Comparison of ENCODE assay signal across 14 cellular contexts in genomic region chr11:72836111-72836510, GRCh38. TPM values are rescaled to one million over a fixed set of nuclear protein-coding genes. Genes with fewer than 3 reads are reported as not detected.
A peak's percentile ranks its signal among the peaks of the same experiment; 100 is the strongest.
DNase-seq lines count a peak whose midpoint lies in the region; ATAC-seq and TF ChIP-seq lines count a peak whose summit lies in the region.
"Had no signal": no experiment of that assay in that cellular context is flagged by ENCODE, and none has a peak within 500 bp of the region (broad histone marks: within the 10 kb centered on the region; RNA-seq: fewer than 3 reads in every experiment).

No MANE protein-coding gene starts in this region.

- DNase-seq in T-helper 1 cell (no peak), dermis blood vessel endothelial cell (peak; percentile 55), lower lobe of right lung (peak; percentile 54), testis (no peak), AG08395 (ENCODE audit: low spot score) (no peak), cortex of kidney (lab: John Stamatoyannopoulos, UW) (no peak)
- DNase-seq: activated gamma-delta T cell treated with Interleukin-2 at 50 U/mL for 16 hours; NCI-H1436 treated with DMSO at 0.1 percent for 48 hours; stimulated activated CD4-positive, alpha-beta T cell treated with anti-CD3 and anti-CD28 coated beads, Interleukin-4, amount 100 ng/mL, for 24 hours; WERI-Rb-1 had no signal

- no peak overlapping the region for H3K4me3 Mint-ChIP-seq in T-helper 1 cell treated with Interleukin-12 subunit alpha and Interleukin-12 subunit beta and Interleukin-4 antibody, amounts not matched to agents 30 μg/mL and 1 μg/mL, for 36 hours
- H3K4me3 Mint-ChIP-seq: neural crest cell, type B pancreatic cell had no signal

- H3K4me1 ChIP-seq in lower lobe of right lung (peaks cover 47% of the 10 kb centered on the region), testis (peaks cover 54% of the 10 kb centered on the region)

- ATAC-seq in lower lobe of right lung (peak; percentile 7 to 11), GM19395 (IDR thresholded peaks at IDR 0.05; ENCODE audit: unreplicated experiment) (no peak)

- H3K9me3 ChIP-seq in lower lobe of right lung (no peaks in the 10 kb centered on the region), testis (no peaks in the 10 kb centered on the region)

- no peaks in the 10 kb centered on the region for H3K27me3 ChIP-seq in lower lobe of right lung (ENCODE audit: low read depth)
- H3K27me3 ChIP-seq in testis, result no peaks in the 10 kb centered on the region

- peaks cover 39% of the 10 kb centered on the region for H3K36me3 ChIP-seq in lower lobe of right lung
- H3K36me3 ChIP-seq in testis (ENCODE audit: low read depth, missing control alignments), result no peaks in the 10 kb centered on the region

- H3K9me3 Mint-ChIP-seq in T-helper 1 cell treated with Interleukin-12 subunit alpha and Interleukin-12 subunit beta and Interleukin-4 antibody, amounts not matched to agents 30 μg/mL and 1 μg/mL, for 36 hours, result no peaks in the 10 kb centered on the region
- H3K9me3 Mint-ChIP-seq: neural crest cell, type B pancreatic cell had no signal

- WGBS in testis, 2 donors, result 34 to 55% methylated on average over 4 of the region's 4 CpGs

- no peak overlapping the region for H3K4me3 ChIP-seq in lower lobe of right lung
- no peak overlapping the region for H3K4me3 ChIP-seq in testis

- peaks cover 43% of the 10 kb centered on the region for H3K36me3 Mint-ChIP-seq in T-helper 1 cell treated with Interleukin-12 subunit alpha and Interleukin-12 subunit beta and Interleukin-4 antibody, amounts not matched to agents 30 μg/mL and 1 μg/mL, for 36 hours (ENCODE audit: low read depth)

- no peak for TF ChIP-seq POLR2A in testis (IDR thresholded peaks at IDR 0.05)

- peak overlapping the region; percentile 31 for H3K27ac Mint-ChIP-seq in T-helper 1 cell treated with Interleukin-12 subunit alpha and Interleukin-12 subunit beta and Interleukin-4 antibody, amounts not matched to agents 30 μg/mL and 1 μg/mL, for 36 hours
- H3K27ac Mint-ChIP-seq: type B pancreatic cell had no signal

- peaks cover 29% of the 10 kb centered on the region for H3K4me1 Mint-ChIP-seq in T-helper 1 cell treated with Interleukin-12 subunit alpha and Interleukin-12 subunit beta and Interleukin-4 antibody, amounts not matched to agents 30 μg/mL and 1 μg/mL, for 36 hours (ENCODE audit: low read depth)

- H3K27me3 Mint-ChIP-seq in T-helper 1 cell treated with Interleukin-12 subunit alpha and Interleukin-12 subunit beta and Interleukin-4 antibody, amounts not matched to agents 30 μg/mL and 1 μg/mL, for 36 hours (ENCODE audit: low read depth), result no peaks in the 10 kb centered on the region
- H3K27me3 Mint-ChIP-seq: type B pancreatic cell had no signal

- TF ChIP-seq CTCF in lower lobe of right lung (IDR thresholded peaks at IDR 0.05) (no peak), testis (IDR thresholded peaks at IDR 0.05) (no peak)

- intact Hi-C loops in lower lobe of right lung (cut with DNase I) (loop anchor here (10.0 kb wide), 1 partner anchor 339 kb away; no protein-coding TSS in a partner anchor), testis (cut with DNase I; ENCODE audit: low total_unique reads) (no loop called here)

- peak overlapping the region; percentile 81 for H3K27ac ChIP-seq in lower lobe of right lung
- peak overlapping the region; percentile 59 to 86 for H3K27ac ChIP-seq in testis
- H3K27ac ChIP-seq: WERI-Rb-1 had no signal

RNA-seq across cellular contexts. Expression of gene ATG16L2, which starts 21.9 kb away (rescaled TPM):
- 6.5 and 22.1 TPM in 2 replicates for total RNA-seq in dermis blood vessel endothelial cell
- total RNA-seq in lower lobe of right lung, result 104 TPM
- total RNA-seq in testis, result 10 to 100 TPM; 33.8 to 39.5 TPM
- polyA plus RNA-seq in testis (ENCODE audit: insufficient read depth, low read depth, low replicate concordance), result 16.2 TPM

RNA-seq across cellular contexts. Expression of gene STARD10, which starts 42.3 kb away (rescaled TPM):
- total RNA-seq in dermis blood vessel endothelial cell (35.7 and 60.4 TPM in 2 replicates), lower lobe of right lung (126 TPM), testis (100 to 1,000 TPM; 130 to 202 TPM)
- 379 TPM for polyA plus RNA-seq in testis (ENCODE audit: insufficient read depth, low read depth, low replicate concordance)

Comparison
In these comparisons a context has a peak if more than half of its experiments do, and no peak if none do; other contexts are left out.
1. DNase-seq: peak in dermis blood vessel endothelial cell (single experiment) and lower lobe of right lung (single experiment); none in T-helper 1 cell (0 of 5), testis (single experiment), AG08395 (single experiment) and cortex of kidney (single experiment).